In genomic region chr2:168336786-168337388, GRCh38 we compare ENCODE assay signal across 8 cellular contexts.
DNase-seq lines count a peak whose midpoint lies in the region; ATAC-seq, FAIRE-seq and TF ChIP-seq lines count a peak whose summit lies in the region.

No MANE protein-coding gene starts in this region.

- TF ChIP-seq CTCF in GM12872 (IDR thresholded peaks at IDR 0.05; ENCODE audit: insufficient read depth, low read depth, low read length) (peak; percentile 50; the same call in 2 of the 3 replicates), PC-3 (conservative IDR thresholded peaks at IDR 0.05; ENCODE audit: low read depth, low read length) (peak; percentile 89), thyroid gland (IDR thresholded peaks at IDR 0.05) (peak in 5 of 6 experiments; percentile 8 to 50 (median 48))

- no TSS peak for BruUV-seq in PC-3 (replicated peaks; lab: Mats Ljungman, UMichigan)

- H3K27me3 ChIP-seq in PC-3 (ENCODE audit: low read length) (no peaks in the 10 kb centered on the region), thyroid gland (no peaks in the 10 kb centered on the region)

- no peaks in the 10 kb centered on the region for H3K9me2 ChIP-seq in PC-3 (replicated peaks; ENCODE audit: low read length)

- no peak for TF ChIP-seq POLR2A in thyroid gland (IDR thresholded peaks at IDR 0.05)
- no peak for TF ChIP-seq POLR2A in GM12892 (IDR thresholded peaks at IDR 0.05; ENCODE audit: low read depth, low read length)

- H3K4me3 ChIP-seq in PC-3 (ENCODE audit: low read length): no peak overlapping the region
- H3K4me3 ChIP-seq in thyroid gland (replicated peaks in 1 of 3): no peak overlapping the region

- CTCF ChIA-PET in PC-3 (lab: Charles Lee): interaction anchor here (0.6 to 1.1 kb wide), 11 partner anchors 18 to 1268 kb away, joined by 3 to 6 read pairs (median 3); partner anchors contain the start of gene STK39

- DNase-seq in PC-3: peak; percentile 92
- peak; percentile 59 for DNase-seq in activated naive CD4-positive, alpha-beta T cell treated with Interleukin-2 at 50 U/mL for 16 hours
- DNase-seq in left colon: peak; percentile 74 to 76
- peak; percentile 62 to 70 for DNase-seq in thyroid gland
- no peak for DNase-seq in GM12892 (ENCODE audit: insufficient read length)

- intact Hi-C loops in PC-3 (cut with micrococcal nuclease) (loop anchor here (2.0 to 5.0 kb wide), 3 partner anchors 84 to 220 kb away; no protein-coding TSS in a partner anchor), left colon (cut with DNase I, micrococcal nuclease) (no loop called here), thyroid gland (cut with DNase I) (no loop called here)

- H3K4me1 ChIP-seq in PC-3 (ENCODE audit: insufficient read depth, low read length) (peaks cover 4% of the 10 kb centered on the region), thyroid gland (no peaks in the 10 kb centered on the region)

- H3K9ac ChIP-seq in PC-3 (ENCODE audit: low read length): no peak overlapping the region

- no peaks in the 10 kb centered on the region for H3K36me3 ChIP-seq in PC-3 (ENCODE audit: low read depth, low read length)
- H3K36me3 ChIP-seq in thyroid gland: no peaks in the 10 kb centered on the region

- FAIRE-seq in GM12892 (lab: Jason Lieb, UNC): no peak

- H3K27ac ChIP-seq in PC-3 (ENCODE audit: low read length): no peak overlapping the region
- H3K27ac ChIP-seq in thyroid gland: peak overlapping the region in 1 of 3 donors; percentile 37

- POLR2A ChIA-PET in PC-3 (lab: Charles Lee; ENCODE audit: unreplicated experiment): interaction anchor here (0.7 kb wide), 1 partner anchor 147 kb away, joined by 3 read pairs; no protein-coding TSS in a partner anchor

- peak overlapping the region; percentile 29; the same call in 1 of the 2 replicates for H3K4me2 ChIP-seq in PC-3 (ENCODE audit: low read length)

- H4K20me1 ChIP-seq in PC-3 (ENCODE audit: low read length): no peaks in the 10 kb centered on the region

- peak overlapping the region; percentile 61 for H2AFZ ChIP-seq in PC-3 (ENCODE audit: low read length)

- H3K79me2 ChIP-seq in PC-3 (ENCODE audit: low read length): no peaks in the 10 kb centered on the region

- peak; percentile 75 for ATAC-seq in HG02884 (IDR thresholded peaks at IDR 0.05; ENCODE audit: unreplicated experiment)
- ATAC-seq in PC-3: peak; percentile 96
- ATAC-seq in left colon: peak; percentile 98
- no peak for ATAC-seq in HG02759 (IDR thresholded peaks at IDR 0.05; ENCODE audit: unreplicated experiment)

- H3K9me3 ChIP-seq in PC-3 (ENCODE audit: low read length): no peaks in the 10 kb centered on the region
- no peaks in the 10 kb centered on the region for H3K9me3 ChIP-seq in thyroid gland

- WGBS in thyroid gland, 2 donors: 69 to 71% methylated on average over 6 of the region's 6 CpGs

- H3F3A ChIP-seq in PC-3 (ENCODE audit: low read length, unreplicated experiment): no peaks in the 10 kb centered on the region
